Comparison of ENCODE assay signal across 19 cellular contexts in the genomic region with DNA sequence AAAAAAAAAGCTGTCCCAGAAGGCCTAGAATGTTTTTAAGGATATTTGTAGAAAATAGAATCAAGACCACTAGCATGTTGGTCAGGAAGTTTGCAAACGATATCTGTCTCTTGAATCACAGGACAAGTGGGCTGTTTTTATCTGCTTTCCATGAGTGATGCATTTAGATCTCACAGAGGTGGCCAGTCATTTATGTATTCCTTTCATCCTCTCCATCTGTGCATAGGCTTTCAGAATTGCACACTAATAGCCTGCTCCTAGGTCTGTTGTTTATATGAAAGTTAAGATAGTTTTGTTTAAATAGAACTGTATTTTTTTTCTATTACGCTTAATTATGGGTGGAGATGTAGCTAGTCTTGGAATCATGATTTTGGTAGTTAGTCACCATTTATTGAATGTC.
DNase-seq lines count a peak whose midpoint lies in the region; ATAC-seq and TF ChIP-seq lines count a peak whose summit lies in the region.
"Had no signal": no experiment of that assay in that cellular context is flagged by ENCODE, and none has a peak within 500 bp of the region (broad histone marks: within the 10 kb centered on the region; RNA-seq: fewer than 3 reads in every experiment).

No MANE protein-coding gene starts in this region.

- no peak for TF ChIP-seq EP300 in ovary (IDR thresholded peaks at IDR 0.05)

- no peak for DNase-seq in activated CD4-positive, alpha-beta T cell treated with anti-CD3 and anti-CD28 coated beads, Interleukin-2, amount 10 ng/mL, durations not matched to agents 24 days and 14 days
- DNase-seq in activated CD4-positive, alpha-beta T cell treated with anti-CD3 and anti-CD28 coated beads, Interleukin-2, amount 50 U/mL, for 48 hours: no peak
- no peak for DNase-seq in activated naive CD4-positive, alpha-beta T cell treated with anti-CD3 and anti-CD28 coated beads, Interleukin-2, amount 50 U/mL, for 72 hours (ENCODE audit: low spot score in 2 of 2)
- DNase-seq in activated naive CD4-positive, alpha-beta T cell treated with Interleukin-2 at 50 U/mL for 16 hours: no peak
- DNase-seq in ovary (no peak), omental fat pad (ENCODE audit: low spot score) (no peak)
- DNase-seq: Caco-2; CD4-positive, alpha-beta T cell; DMS153; GF-D8; NCI-H1092 treated with DMSO at 0.1 percent for 48 hours; NCI-H146; NCI-H2029 treated with DMSO at 0.1 percent for 48 hours had no signal

- TF ChIP-seq POLR2A in ovary (IDR thresholded peaks at IDR 0.05): no peak

- H3K27me3 Mint-ChIP-seq in activated CD4-positive, alpha-beta T cell treated with anti-CD3 and anti-CD28 coated beads, Interleukin-2, amount 10 ng/mL, durations not matched to agents 24 days and 14 days: peaks cover 2% of the 10 kb centered on the region
- peaks cover 4% of the 10 kb centered on the region for H3K27me3 Mint-ChIP-seq in activated T-helper 17 cell treated with anti-CD3 and anti-CD28 coated beads, Interleukin-2, amount 50 U/mL, for 72 hours
- H3K27me3 Mint-ChIP-seq: CD4-positive, alpha-beta T cell had no signal

- H3K27ac ChIP-seq in ovary: no peak overlapping the region
- H3K27ac ChIP-seq: A549 had no signal

- H3K4me1 ChIP-seq in ovary (ENCODE audit: insufficient read depth): no peaks in the 10 kb centered on the region
- H3K4me1 ChIP-seq: A549, Caco-2 had no signal

- peak overlapping the region; percentile 79 for H3K27ac Mint-ChIP-seq in activated CD4-positive, alpha-beta T cell treated with anti-CD3 and anti-CD28 coated beads, Interleukin-2, amount 10 ng/mL, durations not matched to agents 24 days and 14 days
- H3K27ac Mint-ChIP-seq in activated naive CD4-positive, alpha-beta T cell treated with anti-CD3 and anti-CD28 coated beads, Interleukin-2, amount 50 U/mL, for 72 hours: peak overlapping the region; percentile 21 to 51
- H3K27ac Mint-ChIP-seq in activated T-helper 17 cell treated with anti-CD3 and anti-CD28 coated beads, Interleukin-2, amount 50 U/mL, for 72 hours: peak overlapping the region; percentile 76
- H3K27ac Mint-ChIP-seq: CD4-positive, alpha-beta T cell; GM23338 had no signal

- H3K9me3 ChIP-seq in ovary: no peaks in the 10 kb centered on the region
- H3K9me3 ChIP-seq: A549, Caco-2 had no signal

- no peaks in the 10 kb centered on the region for H3K36me3 ChIP-seq in ovary

- peak overlapping the region; percentile 65 for H3K4me3 Mint-ChIP-seq in activated CD4-positive, alpha-beta T cell treated with anti-CD3 and anti-CD28 coated beads, Interleukin-2, amount 10 ng/mL, durations not matched to agents 24 days and 14 days
- H3K4me3 Mint-ChIP-seq in activated T-helper 17 cell treated with anti-CD3 and anti-CD28 coated beads, Interleukin-2, amount 50 U/mL, for 72 hours: peak overlapping the region; percentile 28
- H3K4me3 Mint-ChIP-seq: CD4-positive, alpha-beta T cell; GM23338 had no signal

- peak; percentile 86 to 93 for ATAC-seq in activated naive CD4-positive, alpha-beta T cell treated with anti-CD3 and anti-CD28 coated beads, Interleukin-2, amount 50 U/mL, for 72 hours
- peak; percentile 86 for ATAC-seq in activated T-helper 17 cell treated with anti-CD3 and anti-CD28 coated beads, Interleukin-2, amount 50 U/mL, for 72 hours (replicated peaks)
- no peak for ATAC-seq in HG03039 (IDR thresholded peaks at IDR 0.05; ENCODE audit: unreplicated experiment)
- no peak for ATAC-seq in omental fat pad (ENCODE audit: low FRiP score)
- ATAC-seq: A549, GM23338, HCT116, Right ventricle myocardium inferior had no signal

- no peak for TF ChIP-seq CTCF in ovary (IDR thresholded peaks at IDR 0.05)
- no peak for TF ChIP-seq CTCF in omental fat pad (IDR thresholded peaks at IDR 0.05)

- H3K9me3 Mint-ChIP-seq in activated CD4-positive, alpha-beta T cell treated with anti-CD3 and anti-CD28 coated beads, Interleukin-2, amount 10 ng/mL, durations not matched to agents 24 days and 14 days: peaks cover 6% of the 10 kb centered on the region
- H3K9me3 Mint-ChIP-seq in activated naive CD4-positive, alpha-beta T cell treated with anti-CD3 and anti-CD28 coated beads, Interleukin-2, amount 50 U/mL, for 72 hours: peaks cover 4 to 11% of the 10 kb centered on the region in 2 donors
- H3K9me3 Mint-ChIP-seq in activated T-helper 17 cell treated with anti-CD3 and anti-CD28 coated beads, Interleukin-2, amount 50 U/mL, for 72 hours: no peaks in the 10 kb centered on the region
- H3K9me3 Mint-ChIP-seq: CD4-positive, alpha-beta T cell; GM23338 had no signal

- no peak overlapping the region for H3K4me3 ChIP-seq in ovary
- H3K4me3 ChIP-seq: A549, GM23338 had no signal

- no peaks in the 10 kb centered on the region for H3K27me3 ChIP-seq in ovary

- WGBS in ovary, 3 donors: 59 to 79% (median 77%) methylated on average over 2 of the region's 2 CpGs

- intact Hi-C loops in activated CD4-positive, alpha-beta T cell treated with anti-CD3 and anti-CD28 coated beads, Interleukin-2, amount 10 ng/mL, durations not matched to agents 24 days and 14 days (cut with micrococcal nuclease): loop anchor here (1.0 to 5.0 kb wide), 5 partner anchors 45 to 210 kb away; no protein-coding TSS in a partner anchor
- intact Hi-C loops in ovary (cut with DNase I): no loop called here

- peaks cover 6% of the 10 kb centered on the region for H3K36me3 Mint-ChIP-seq in activated CD4-positive, alpha-beta T cell treated with anti-CD3 and anti-CD28 coated beads, Interleukin-2, amount 10 ng/mL, durations not matched to agents 24 days and 14 days (ENCODE audit: low read depth)
- H3K36me3 Mint-ChIP-seq in activated naive CD4-positive, alpha-beta T cell treated with anti-CD3 and anti-CD28 coated beads, Interleukin-2, amount 50 U/mL, for 72 hours: peaks cover 0 to 16% of the 10 kb centered on the region in 2 donors
- no peaks in the 10 kb centered on the region for H3K36me3 Mint-ChIP-seq in activated T-helper 17 cell treated with anti-CD3 and anti-CD28 coated beads, Interleukin-2, amount 50 U/mL, for 72 hours (ENCODE audit: low read depth)

- peaks cover 31% of the 10 kb centered on the region for H3K4me1 Mint-ChIP-seq in activated CD4-positive, alpha-beta T cell treated with anti-CD3 and anti-CD28 coated beads, Interleukin-2, amount 10 ng/mL, durations not matched to agents 24 days and 14 days
- H3K4me1 Mint-ChIP-seq in activated T-helper 17 cell treated with anti-CD3 and anti-CD28 coated beads, Interleukin-2, amount 50 U/mL, for 72 hours: peaks cover 6% of the 10 kb centered on the region

Comparison
In these comparisons a context has a peak if more than half of its experiments do, and no peak if none do; other contexts are left out.
1. ATAC-seq: peak in activated naive CD4-positive, alpha-beta T cell treated with anti-CD3 and anti-CD28 coated beads, Interleukin-2, amount 50 U/mL, for 72 hours (2 of 2) and activated T-helper 17 cell treated with anti-CD3 and anti-CD28 coated beads, Interleukin-2, amount 50 U/mL, for 72 hours (single experiment); none in HG03039 (single experiment) and omental fat pad (single experiment).
2. Peak in every context shown above with its lines, with median percentiles within 50 percentile points of each other: H3K27ac Mint-ChIP-seq.